In genomic region chr19:18475004-18475453, GRCh38 we compare ENCODE assay signal across 13 cellular contexts. TPM values are rescaled to one million over a fixed set of nuclear protein-coding genes. Genes with fewer than 3 reads are reported as not detected.
A peak's percentile ranks its signal among the peaks of the same experiment; 100 is the strongest.
DNase-seq lines count a peak whose midpoint lies in the region; ATAC-seq and FAIRE-seq lines count a peak whose summit lies in the region.
"Had no signal": no experiment of that assay in that cellular context is flagged by ENCODE, and none has a peak within 500 bp of the region (broad histone marks: within the 10 kb centered on the region; RNA-seq: fewer than 3 reads in every experiment).

No MANE protein-coding gene starts in this region.

- intact Hi-C loops in activated CD4-positive, alpha-beta T cell treated with anti-CD3 and anti-CD28 coated beads, Interleukin-2, amount 10 ng/mL, durations not matched to agents 24 days and 14 days (cut with micrococcal nuclease), result loop anchor here (5.0 kb wide), 1 partner anchor 97 kb away; the partner anchor contains the start of gene UBA52

- no peaks in the 10 kb centered on the region for H3K9me3 ChIP-seq in T-helper 17 cell (ENCODE audit: control insufficient read depth, low read length, poor library complexity, severe bottlenecking)
- H3K9me3 ChIP-seq: prostate gland had no signal

- peak overlapping the region; percentile 48 for H3K27ac Mint-ChIP-seq in activated CD4-positive, alpha-beta T cell treated with anti-CD3 and anti-CD28 coated beads, Interleukin-2, amount 10 ng/mL, durations not matched to agents 24 days and 14 days
- peak overlapping the region; percentile 96 for H3K27ac Mint-ChIP-seq in T-helper 17 cell
- H3K27ac Mint-ChIP-seq in effector memory CD8-positive, alpha-beta T cell, result peak overlapping the region; percentile 98 to 99
- peak overlapping the region; percentile 75 for H3K27ac Mint-ChIP-seq in stimulated activated naive B cell treated with anti-CD40 and anti-IgM and Interleukin-4, amounts not matched to agents 10 μg/mL and 1 μg/mL and 100 μg/mL, for 72 hours

- no peaks in the 10 kb centered on the region for H3K27me3 Mint-ChIP-seq in activated CD4-positive, alpha-beta T cell treated with anti-CD3 and anti-CD28 coated beads, Interleukin-2, amount 10 ng/mL, durations not matched to agents 24 days and 14 days
- H3K27me3 Mint-ChIP-seq in T-helper 17 cell, result no peaks in the 10 kb centered on the region
- H3K27me3 Mint-ChIP-seq in effector memory CD8-positive, alpha-beta T cell, result no peaks in the 10 kb centered on the region
- H3K27me3 Mint-ChIP-seq in stimulated activated naive B cell treated with anti-CD40 and anti-IgM and Interleukin-4, amounts not matched to agents 10 μg/mL and 1 μg/mL and 100 μg/mL, for 72 hours, result no peaks in the 10 kb centered on the region

- FAIRE-seq in frontal cortex (lab: Jason Lieb, UNC), result no peak
- FAIRE-seq: A204.1 had no signal

- ATAC-seq in T-helper 17 cell, result peak; percentile 83
- ATAC-seq in effector memory CD8-positive, alpha-beta T cell (replicated peaks), result peak; percentile 73
- ATAC-seq in stimulated activated naive B cell treated with anti-CD40 and anti-IgM and Interleukin-4, amounts not matched to agents 10 μg/mL and 1 μg/mL and 100 μg/mL, for 72 hours (replicated peaks), result no peak
- ATAC-seq in GM19023 (IDR thresholded peaks at IDR 0.05; ENCODE audit: unreplicated experiment), result no peak
- ATAC-seq: GM23338, left cardiac atrium had no signal

- no peak for DNase-seq in activated CD4-positive, alpha-beta T cell treated with anti-CD3 and anti-CD28 coated beads, Interleukin-2, amount 10 ng/mL, durations not matched to agents 24 days and 14 days
- no peak for DNase-seq in activated CD4-positive, alpha-beta T cell treated with anti-CD3 and anti-CD28 coated beads for 4 hours
- peak in 1 of 3 donors; percentile 31 for DNase-seq in T-helper 17 cell
- peak; percentile 44 to 57 (median 48) for DNase-seq in effector memory CD8-positive, alpha-beta T cell
- no peak for DNase-seq in stimulated activated naive B cell treated with anti-CD40 and anti-IgM and Interleukin-4, amounts not matched to agents 10 μg/mL and 1 μg/mL and 100 μg/mL, for 72 hours
- DNase-seq in activated gamma-delta T cell treated with Interleukin-2 at 50 U/mL for 16 hours, result no peak
- no peak for DNase-seq in frontal cortex (ENCODE audit: low spot score in 2 of 2)
- DNase-seq: left cardiac atrium, trophoblast cell had no signal

- H3K36me3 Mint-ChIP-seq in activated CD4-positive, alpha-beta T cell treated with anti-CD3 and anti-CD28 coated beads, Interleukin-2, amount 10 ng/mL, durations not matched to agents 24 days and 14 days (ENCODE audit: low read depth), result peaks cover 4% of the 10 kb centered on the region
- H3K36me3 Mint-ChIP-seq in T-helper 17 cell (ENCODE audit: low read depth), result no peaks in the 10 kb centered on the region
- peaks cover 87% of the 10 kb centered on the region for H3K36me3 Mint-ChIP-seq in effector memory CD8-positive, alpha-beta T cell (ENCODE audit: insufficient read depth)
- H3K36me3 Mint-ChIP-seq in stimulated activated naive B cell treated with anti-CD40 and anti-IgM and Interleukin-4, amounts not matched to agents 10 μg/mL and 1 μg/mL and 100 μg/mL, for 72 hours, result peaks cover 20 to 23% of the 10 kb centered on the region in 2 donors

- no peak overlapping the region for H3K4me3 Mint-ChIP-seq in activated CD4-positive, alpha-beta T cell treated with anti-CD3 and anti-CD28 coated beads, Interleukin-2, amount 10 ng/mL, durations not matched to agents 24 days and 14 days
- H3K4me3 Mint-ChIP-seq in T-helper 17 cell, result peak overlapping the region; percentile 74
- H3K4me3 Mint-ChIP-seq in effector memory CD8-positive, alpha-beta T cell, result peak overlapping the region; percentile 86 to 88
- H3K4me3 Mint-ChIP-seq in stimulated activated naive B cell treated with anti-CD40 and anti-IgM and Interleukin-4, amounts not matched to agents 10 μg/mL and 1 μg/mL and 100 μg/mL, for 72 hours, result no peak overlapping the region
- H3K4me3 Mint-ChIP-seq: GM23338 had no signal

- peaks cover 34% of the 10 kb centered on the region for H3K4me1 Mint-ChIP-seq in activated CD4-positive, alpha-beta T cell treated with anti-CD3 and anti-CD28 coated beads, Interleukin-2, amount 10 ng/mL, durations not matched to agents 24 days and 14 days
- peaks cover 62% of the 10 kb centered on the region for H3K4me1 Mint-ChIP-seq in T-helper 17 cell
- H3K4me1 Mint-ChIP-seq in effector memory CD8-positive, alpha-beta T cell (ENCODE audit: low read depth in 2 of 2), result peaks cover 68 to 76% of the 10 kb centered on the region in 2 donors
- H3K4me1 Mint-ChIP-seq in stimulated activated naive B cell treated with anti-CD40 and anti-IgM and Interleukin-4, amounts not matched to agents 10 μg/mL and 1 μg/mL and 100 μg/mL, for 72 hours, result peaks cover 44 to 58% of the 10 kb centered on the region in 2 donors

- H3K9me3 Mint-ChIP-seq in activated CD4-positive, alpha-beta T cell treated with anti-CD3 and anti-CD28 coated beads, Interleukin-2, amount 10 ng/mL, durations not matched to agents 24 days and 14 days, result no peaks in the 10 kb centered on the region
- H3K9me3 Mint-ChIP-seq in effector memory CD8-positive, alpha-beta T cell, result no peaks in the 10 kb centered on the region
- H3K9me3 Mint-ChIP-seq in stimulated activated naive B cell treated with anti-CD40 and anti-IgM and Interleukin-4, amounts not matched to agents 10 μg/mL and 1 μg/mL and 100 μg/mL, for 72 hours, result no peaks in the 10 kb centered on the region
- H3K9me3 Mint-ChIP-seq: GM23338 had no signal

RNA-seq across cellular contexts. Expression of gene ISYNA1, which starts 37.1 kb away (rescaled TPM):
- total RNA-seq in activated CD4-positive, alpha-beta T cell treated with anti-CD3 and anti-CD28 coated beads, Interleukin-2, amount 10 ng/mL, durations not matched to agents 24 days and 14 days, result 9.9 and 10.9 TPM in 2 replicates
- 10 to 100 TPM; 37.6 to 39.6 TPM for total RNA-seq in T-helper 17 cell
- total RNA-seq in frontal cortex, result 62.8 TPM

RNA-seq across cellular contexts. Expression of gene ELL, which starts 46.8 kb away (rescaled TPM):
- 25.5 and 27.8 TPM in 2 replicates for total RNA-seq in activated CD4-positive, alpha-beta T cell treated with anti-CD3 and anti-CD28 coated beads, Interleukin-2, amount 10 ng/mL, durations not matched to agents 24 days and 14 days
- total RNA-seq in T-helper 17 cell (10 to 100 TPM; 51.0 to 62.8 TPM), frontal cortex (7.7 TPM)

RNA-seq across cellular contexts. Expression of gene SSBP4, which starts 55.8 kb away (rescaled TPM):
- 154 TPM in 2 replicates for total RNA-seq in activated CD4-positive, alpha-beta T cell treated with anti-CD3 and anti-CD28 coated beads, Interleukin-2, amount 10 ng/mL, durations not matched to agents 24 days and 14 days
- 100 to 1,000 TPM; 112 to 113 TPM for total RNA-seq in T-helper 17 cell
- total RNA-seq in frontal cortex, result 69.3 TPM

Comparison
In these comparisons a context has a peak if more than half of its experiments do, and no peak if none do; other contexts are left out.
1. DNase-seq: peak in effector memory CD8-positive, alpha-beta T cell (3 of 3); none in activated CD4-positive, alpha-beta T cell treated with anti-CD3 and anti-CD28 coated beads, Interleukin-2, amount 10 ng/mL, durations not matched to agents 24 days and 14 days (single experiment), activated CD4-positive, alpha-beta T cell treated with anti-CD3 and anti-CD28 coated beads for 4 hours (0 of 2), stimulated activated naive B cell treated with anti-CD40 and anti-IgM and Interleukin-4, amounts not matched to agents 10 μg/mL and 1 μg/mL and 100 μg/mL, for 72 hours (single experiment), activated gamma-delta T cell treated with Interleukin-2 at 50 U/mL for 16 hours (single experiment) and frontal cortex (0 of 2).
2. H3K27ac Mint-ChIP-seq: peak in every context shown above with its lines; median percentile 98 in effector memory CD8-positive, alpha-beta T cell; 96 in T-helper 17 cell; 75 in stimulated activated naive B cell treated with anti-CD40 and anti-IgM and Interleukin-4, amounts not matched to agents 10 μg/mL and 1 μg/mL and 100 μg/mL, for 72 hours; 48 in activated CD4-positive, alpha-beta T cell treated with anti-CD3 and anti-CD28 coated beads, Interleukin-2, amount 10 ng/mL, durations not matched to agents 24 days and 14 days.
3. H3K4me3 Mint-ChIP-seq: peak in T-helper 17 cell (single experiment) and effector memory CD8-positive, alpha-beta T cell (2 of 2); none in activated CD4-positive, alpha-beta T cell treated with anti-CD3 and anti-CD28 coated beads, Interleukin-2, amount 10 ng/mL, durations not matched to agents 24 days and 14 days (single experiment) and stimulated activated naive B cell treated with anti-CD40 and anti-IgM and Interleukin-4, amounts not matched to agents 10 μg/mL and 1 μg/mL and 100 μg/mL, for 72 hours (0 of 2).
4. ATAC-seq: peak in T-helper 17 cell (single experiment) and effector memory CD8-positive, alpha-beta T cell (single experiment); none in stimulated activated naive B cell treated with anti-CD40 and anti-IgM and Interleukin-4, amounts not matched to agents 10 μg/mL and 1 μg/mL and 100 μg/mL, for 72 hours (0 of 2) and GM19023 (single experiment).